13 cellular contexts compared by ENCODE assay signal in the genomic region with DNA sequence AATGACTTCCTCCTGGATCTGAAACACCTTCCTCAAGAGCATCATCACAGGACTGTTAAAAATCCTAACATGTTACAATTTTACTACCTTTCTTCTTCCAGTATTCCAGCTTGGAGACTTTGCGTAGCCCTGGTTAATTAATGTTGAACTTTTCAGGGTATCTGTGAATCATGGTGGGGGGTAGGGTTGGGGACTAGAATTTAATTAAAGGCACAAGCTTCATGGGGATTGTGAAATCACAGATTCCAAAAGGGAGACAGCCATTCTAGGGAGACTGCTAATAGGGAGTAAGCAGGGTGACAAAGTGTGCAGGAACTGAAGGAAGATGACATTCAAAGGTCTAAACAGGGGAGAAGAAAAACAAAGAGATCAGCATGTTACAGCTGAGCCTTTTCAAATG.
"Had no signal": no experiment of that assay in that cellular context is flagged by ENCODE, and none has a peak within 500 bp of the region (broad histone marks: within the 10 kb centered on the region; RNA-seq: fewer than 3 reads in every experiment).

No MANE protein-coding gene starts in this region.

- H3K4me3 Mint-ChIP-seq: WTC11 had no signal

- H3K27me3 ChIP-seq: adrenal gland, brain microvascular endothelial cell, neutrophil, right lobe of liver had no signal

- H3K4me1 ChIP-seq: adrenal gland, left ventricle myocardium inferior, right lobe of liver had no signal

- H3K4me2 ChIP-seq: SK-N-SH had no signal

- DNase-seq: activated CD4-positive, alpha-beta T cell treated with anti-CD3 and anti-CD28 coated beads, Interleukin-2, amount 50 U/mL, for 1 hour; activated naive CD4-positive, alpha-beta T cell treated with anti-CD3 and anti-CD28 coated beads, Interleukin-2, amount 50 U/mL, for 16 hours; adrenal gland; brain microvascular endothelial cell; cerebellar nuclear complex; dermis blood vessel endothelial cell; left ventricle myocardium inferior; right lobe of liver; SK-N-SH; stimulated activated CD4-positive, alpha-beta T cell treated with anti-CD3 and anti-CD28 coated beads, Interleukin-2, amount 100 ng/mL, for 48 hours; stimulated activated naive CD8-positive, alpha-beta T cell treated with anti-CD3 and anti-CD28 coated beads, Interleukin-15, Interleukin-2, amounts not matched to agents 100 U/mL and 50 U/mL, for 24 hours had no signal

- H3K9me3 ChIP-seq: adrenal gland, neutrophil, right lobe of liver, SK-N-SH had no signal

- H3K27ac Mint-ChIP-seq: WTC11 had no signal

- ATAC-seq: right lobe of liver; stimulated activated naive CD8-positive, alpha-beta T cell treated with anti-CD3 and anti-CD28 coated beads, Interleukin-15, Interleukin-2, amounts not matched to agents 100 U/mL and 50 U/mL, for 24 hours; WTC11 had no signal

- H3K9ac ChIP-seq: SK-N-SH had no signal

- H3K4me3 ChIP-seq: adrenal gland, left ventricle myocardium inferior, right lobe of liver had no signal

- H3K27ac ChIP-seq: adrenal gland, brain microvascular endothelial cell, left ventricle myocardium inferior, neutrophil, right lobe of liver had no signal

- H3K36me3 ChIP-seq: adrenal gland, brain microvascular endothelial cell, left ventricle myocardium inferior, neutrophil, right lobe of liver had no signal
